ENCODE assay signal across 28 cellular contexts in the genomic region with DNA sequence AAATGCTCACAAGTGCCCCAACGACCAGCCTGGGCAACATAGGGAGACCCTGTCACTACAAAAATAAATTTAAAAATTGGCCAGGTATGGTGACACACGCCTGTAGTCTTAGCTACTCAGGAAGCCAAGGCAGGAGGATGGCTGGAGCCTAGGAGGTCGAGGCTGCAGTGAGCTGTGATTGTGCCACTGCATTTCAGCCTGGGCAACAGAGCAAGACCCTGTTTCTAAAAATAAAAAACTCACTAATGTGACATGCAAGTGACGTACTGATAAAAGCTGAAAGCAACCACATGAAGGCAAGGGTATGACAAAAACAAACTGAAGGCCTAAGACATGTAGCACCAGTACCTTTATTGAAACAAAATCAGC.
"Had no signal": no experiment of that assay in that cellular context is flagged by ENCODE, and none has a peak within 500 bp of the region (broad histone marks: within the 10 kb centered on the region; RNA-seq: fewer than 3 reads in every experiment).

No MANE protein-coding gene starts in this region.

- H3K4me1 Mint-ChIP-seq: activated CD4-positive, alpha-beta T cell treated with anti-CD3 and anti-CD28 coated beads, Interleukin-2, amount 10 ng/mL, durations not matched to agents 24 days and 14 days; activated CD8-positive, alpha-beta memory T cell treated with anti-CD3 and anti-CD28 coated beads, Interleukin-2, amount 10 ng/mL, durations not matched to agents 7 days and 5 days had no signal

- DNase-seq: activated CD4-positive, alpha-beta memory T cell treated with anti-CD3 and anti-CD28 coated beads for 36 hours; activated CD4-positive, alpha-beta T cell treated with anti-CD3 and anti-CD28 coated beads for 36 hours; activated CD4-positive, alpha-beta T cell treated with anti-CD3 and anti-CD28 coated beads, Interleukin-2, amount 10 ng/mL, durations not matched to agents 24 days and 14 days; activated CD4-positive, CD25-positive, alpha-beta regulatory T cell; activated CD4-positive, CD25-positive, alpha-beta regulatory T cell treated with anti-CD3 and anti-CD28 coated beads, Interleukin-2, amount 50 U/mL, for 72 hours; activated CD8-positive, alpha-beta memory T cell treated with anti-CD3 and anti-CD28 coated beads, Interleukin-2, amount 10 ng/mL, durations not matched to agents 7 days and 5 days; activated CD8-positive, alpha-beta memory T cell treated with anti-CD3 and anti-CD28 coated beads, Interleukin-2, amount 50 U/mL, for 4 hours; activated CD8-positive, alpha-beta T cell treated with anti-CD3 and anti-CD28 coated beads, Interleukin-2, amount 10 ng/mL, durations not matched to agents 7 days and 5 days; activated effector memory CD4-positive, alpha-beta T cell treated with anti-CD3 and anti-CD28 coated beads, Interleukin-2, amount 50 U/mL, for 16 hours; activated naive CD4-positive, alpha-beta T cell treated with anti-CD3 and anti-CD28 coated beads, Interleukin-2, amount 50 U/mL, for 16 hours; activated T-cell treated with anti-CD3 and anti-CD28 coated beads, Interleukin-2, amount 50 U/mL, for 1 hour; activated T-cell treated with anti-CD3 and anti-CD28 coated beads, Interleukin-2, amount 50 U/mL, for 48 hours; amniotic stem cell; anterior cingulate cortex; body of pancreas; central memory CD4-positive, alpha-beta T cell; cerebellar nuclear complex; colonic mucosa; effector CD8-positive, alpha-beta T cell; esophagus squamous epithelium; foreskin melanocyte; head of caudate nucleus; T-helper 2 cell; WERI-Rb-1 had no signal

- H3K9me3 ChIP-seq: body of pancreas, colonic mucosa, esophagus squamous epithelium had no signal

- H3K27me3 ChIP-seq: body of pancreas, colonic mucosa, esophagus squamous epithelium had no signal

- H3K9me3 Mint-ChIP-seq: activated CD4-positive, alpha-beta T cell treated with anti-CD3 and anti-CD28 coated beads, Interleukin-2, amount 10 ng/mL, durations not matched to agents 24 days and 14 days; activated T-helper 1 cell treated with anti-CD3 and anti-CD28 coated beads, Interleukin-12 subunit alpha, Interleukin-12 subunit beta, Interleukin-2, Interleukin-4 antibody, amounts not matched to agents 30 ng/mL and 10 ng/mL and 1 ng/mL, durations not matched to agents 14 hours and 24 hours and 36 hours had no signal

- H3K27ac Mint-ChIP-seq: activated CD4-positive, alpha-beta memory T cell treated with anti-CD3 and anti-CD28 coated beads for 36 hours; activated CD4-positive, alpha-beta T cell treated with anti-CD3 and anti-CD28 coated beads for 36 hours; activated CD4-positive, alpha-beta T cell treated with anti-CD3 and anti-CD28 coated beads, Interleukin-2, amount 10 ng/mL, durations not matched to agents 24 days and 14 days; activated CD8-positive, alpha-beta memory T cell treated with anti-CD3 and anti-CD28 coated beads, Interleukin-2, amount 10 ng/mL, durations not matched to agents 7 days and 5 days; activated CD8-positive, alpha-beta T cell treated with anti-CD3 and anti-CD28 coated beads, Interleukin-2, amount 10 ng/mL, durations not matched to agents 7 days and 5 days; activated naive CD8-positive, alpha-beta T cell; activated T-helper 1 cell treated with anti-CD3 and anti-CD28 coated beads, Interleukin-12 subunit alpha, Interleukin-12 subunit beta, Interleukin-2, Interleukin-4 antibody, amounts not matched to agents 30 ng/mL and 10 ng/mL and 1 ng/mL, durations not matched to agents 14 hours and 24 hours and 36 hours; activated T-helper 2 cell treated with anti-CD3 and anti-CD28 coated beads, Interferon-gamma antibody, Interleukin-2, Interleukin-4, amounts not matched to agents 10 μg/mL and 5 μg/mL and 100 μg/mL, durations not matched to agents 14 hours and 24 hours and 36 hours had no signal

- H3K27me3 Mint-ChIP-seq: activated CD4-positive, alpha-beta memory T cell treated with anti-CD3 and anti-CD28 coated beads for 36 hours; activated CD4-positive, alpha-beta T cell treated with anti-CD3 and anti-CD28 coated beads for 36 hours; activated CD4-positive, alpha-beta T cell treated with anti-CD3 and anti-CD28 coated beads, Interleukin-2, amount 10 ng/mL, durations not matched to agents 24 days and 14 days; activated CD8-positive, alpha-beta memory T cell treated with anti-CD3 and anti-CD28 coated beads, Interleukin-2, amount 10 ng/mL, durations not matched to agents 7 days and 5 days; activated naive CD8-positive, alpha-beta T cell had no signal

- ATAC-seq: activated CD4-positive, alpha-beta T cell treated with anti-CD3 and anti-CD28 coated beads for 36 hours; activated CD8-positive, alpha-beta memory T cell treated with anti-CD3 and anti-CD28 coated beads, Interleukin-2, amount 10 ng/mL, durations not matched to agents 7 days and 5 days; activated CD8-positive, alpha-beta T cell treated with anti-CD3 and anti-CD28 coated beads, Interleukin-2, amount 10 ng/mL, durations not matched to agents 7 days and 5 days; body of pancreas had no signal

- H3K4me1 ChIP-seq: body of pancreas, colonic mucosa had no signal

- H3K36me3 Mint-ChIP-seq: activated CD4-positive, alpha-beta memory T cell treated with anti-CD3 and anti-CD28 coated beads for 36 hours; activated CD8-positive, alpha-beta memory T cell treated with anti-CD3 and anti-CD28 coated beads, Interleukin-2, amount 10 ng/mL, durations not matched to agents 7 days and 5 days; activated naive CD8-positive, alpha-beta T cell had no signal

- H3K27ac ChIP-seq: body of pancreas, colonic mucosa, epithelial cell of prostate, esophagus squamous epithelium, WERI-Rb-1 had no signal

- H3K4me3 Mint-ChIP-seq: activated CD4-positive, alpha-beta memory T cell treated with anti-CD3 and anti-CD28 coated beads for 36 hours; activated CD4-positive, alpha-beta T cell treated with anti-CD3 and anti-CD28 coated beads for 36 hours; activated CD4-positive, alpha-beta T cell treated with anti-CD3 and anti-CD28 coated beads, Interleukin-2, amount 10 ng/mL, durations not matched to agents 24 days and 14 days; activated CD8-positive, alpha-beta memory T cell treated with anti-CD3 and anti-CD28 coated beads, Interleukin-2, amount 10 ng/mL, durations not matched to agents 7 days and 5 days; activated CD8-positive, alpha-beta T cell treated with anti-CD3 and anti-CD28 coated beads, Interleukin-2, amount 10 ng/mL, durations not matched to agents 7 days and 5 days; activated naive CD8-positive, alpha-beta T cell; activated T-helper 1 cell treated with anti-CD3 and anti-CD28 coated beads, Interleukin-12 subunit alpha, Interleukin-12 subunit beta, Interleukin-2, Interleukin-4 antibody, amounts not matched to agents 30 ng/mL and 10 ng/mL and 1 ng/mL, durations not matched to agents 14 hours and 24 hours and 36 hours had no signal

- H3K4me3 ChIP-seq: body of pancreas, colonic mucosa, esophagus squamous epithelium had no signal
